8 cellular contexts compared by ENCODE assay signal in genomic region chr11:107898270-107898669, GRCh38. TPM values are rescaled to one million over a fixed set of nuclear protein-coding genes. Genes with fewer than 3 reads are reported as not detected.
A peak's percentile ranks its signal among the peaks of the same experiment; 100 is the strongest.
DNase-seq lines count a peak whose midpoint lies in the region; ATAC-seq and TF ChIP-seq lines count a peak whose summit lies in the region.

No MANE protein-coding gene starts in this region.

- no peaks in the 10 kb centered on the region for H4K20me1 ChIP-seq in OCI-LY1 (ENCODE audit: insufficient read depth, low read length)

- no peak for TF ChIP-seq POLR2A in ovary (IDR thresholded peaks at IDR 0.05)

- intact Hi-C loops in ovary (cut with DNase I): no loop called here

- H3K4me2 ChIP-seq in OCI-LY1 (ENCODE audit: low read length): no peak overlapping the region

- H3K4me1 ChIP-seq in OCI-LY1 (ENCODE audit: insufficient read depth, low read length, severe bottlenecking) (no peaks in the 10 kb centered on the region), ovary (ENCODE audit: insufficient read depth) (no peaks in the 10 kb centered on the region)

- no peak overlapping the region for H2AFZ ChIP-seq in OCI-LY1 (ENCODE audit: low read length)

- H3K36me3 ChIP-seq in OCI-LY1 (ENCODE audit: insufficient read depth, low read length): no peaks in the 10 kb centered on the region
- no peaks in the 10 kb centered on the region for H3K36me3 ChIP-seq in ovary

- TF ChIP-seq EP300 in ovary (IDR thresholded peaks at IDR 0.05): no peak

- ATAC-seq in HG02884 (IDR thresholded peaks at IDR 0.05; ENCODE audit: unreplicated experiment): peak; percentile 80

- no peaks in the 10 kb centered on the region for H3F3A ChIP-seq in OCI-LY1 (ENCODE audit: insufficient read depth, low read length)

- DNase-seq in A172 (ENCODE audit: low spot score) (peak; percentile 1), GF-D8 (lab: John Stamatoyannopoulos, UW) (peak; percentile 59), epithelial cell of proximal tubule (ENCODE audit: low read depth) (peak; percentile 16), renal cortical epithelial cell (ENCODE audit: low read depth) (peak; percentile 70), T-helper 9 cell (no peak), ovary (no peak)

- no peaks in the 10 kb centered on the region for H3K27me3 ChIP-seq in OCI-LY1 (ENCODE audit: insufficient read depth, low read length)
- no peaks in the 10 kb centered on the region for H3K27me3 ChIP-seq in ovary

- WGBS in ovary, 3 donors: 37 to 47% (median 45%) methylated on average over 1 of the region's 1 CpG

- H3K79me2 ChIP-seq in OCI-LY1 (ENCODE audit: insufficient read depth, low read length): no peaks in the 10 kb centered on the region

- H3K4me3 ChIP-seq in OCI-LY1 (ENCODE audit: low read depth, low read length, poor library complexity, severe bottlenecking): no peak overlapping the region
- H3K4me3 ChIP-seq in epithelial cell of proximal tubule (ENCODE audit: low read depth, low read length): no peak overlapping the region
- no peak overlapping the region for H3K4me3 ChIP-seq in ovary

- H3K9me3 ChIP-seq in OCI-LY1 (ENCODE audit: low read length): no peaks in the 10 kb centered on the region
- no peaks in the 10 kb centered on the region for H3K9me3 ChIP-seq in ovary

- no peak overlapping the region for H3K27ac ChIP-seq in OCI-LY1 (ENCODE audit: low read depth, low read length, poor library complexity, severe bottlenecking)
- no peak overlapping the region for H3K27ac ChIP-seq in ovary

- H3K9me2 ChIP-seq in OCI-LY1 (ENCODE audit: low read depth, low read length): no peaks in the 10 kb centered on the region

- no peak overlapping the region for H3K9ac ChIP-seq in OCI-LY1 (ENCODE audit: low read length)

- TF ChIP-seq CTCF in OCI-LY1 (IDR thresholded peaks at IDR 0.05; ENCODE audit: low read length): peak; percentile 47
- peak; percentile 78 for TF ChIP-seq CTCF in epithelial cell of proximal tubule (conservative IDR thresholded peaks at IDR 0.05; ENCODE audit: low read depth, low read length)
- TF ChIP-seq CTCF in ovary (IDR thresholded peaks at IDR 0.05): peak in 1 of 3 donors; percentile 22

RNA-seq across cellular contexts. Expression of gene RAB39A, which starts 30.0 kb away (rescaled TPM):
- 0.62 and 1.3 TPM in 2 replicates for total RNA-seq in A172 (2014; rRNA removed; shearing (Covaris generic))
- total RNA-seq in epithelial cell of proximal tubule (0.43 and 1.3 TPM in 2 replicates), renal cortical epithelial cell (0.10 TPM in 1 of 2 replicates, not detected in the other), ovary (1 to 10 TPM in 2 of 7 donors, under 1 TPM in 5; 0.28 to 2.1 (median 0.43) TPM)
- under 1 TPM; 0.04 to 0.90 TPM for polyA plus RNA-seq in ovary

RNA-seq across cellular contexts. Expression of gene SLC35F2, which starts 39.7 kb away (rescaled TPM):
- 11.2 and 13.8 TPM in 2 replicates for total RNA-seq in A172 (2014; rRNA removed; shearing (Covaris generic))
- total RNA-seq in epithelial cell of proximal tubule: 41.2 and 50.1 TPM in 2 replicates
- 69.4 and 95.3 TPM in 2 replicates for total RNA-seq in renal cortical epithelial cell
- 10 to 100 TPM in 3 of 7 donors, 1 to 10 TPM in 4; 3.7 to 20.8 (median 8.5) TPM for total RNA-seq in ovary
- 1 to 10 TPM; 4.0 to 7.5 TPM for polyA plus RNA-seq in ovary

Comparison
In these comparisons a context has a peak if more than half of its experiments do, and no peak if none do; other contexts are left out.
1. DNase-seq: peak in A172 (single experiment), GF-D8 (single experiment), epithelial cell of proximal tubule (single experiment) and renal cortical epithelial cell (single experiment); none in T-helper 9 cell (single experiment) and ovary (0 of 5).